15 cellular contexts compared by ENCODE assay signal in the genomic region with DNA sequence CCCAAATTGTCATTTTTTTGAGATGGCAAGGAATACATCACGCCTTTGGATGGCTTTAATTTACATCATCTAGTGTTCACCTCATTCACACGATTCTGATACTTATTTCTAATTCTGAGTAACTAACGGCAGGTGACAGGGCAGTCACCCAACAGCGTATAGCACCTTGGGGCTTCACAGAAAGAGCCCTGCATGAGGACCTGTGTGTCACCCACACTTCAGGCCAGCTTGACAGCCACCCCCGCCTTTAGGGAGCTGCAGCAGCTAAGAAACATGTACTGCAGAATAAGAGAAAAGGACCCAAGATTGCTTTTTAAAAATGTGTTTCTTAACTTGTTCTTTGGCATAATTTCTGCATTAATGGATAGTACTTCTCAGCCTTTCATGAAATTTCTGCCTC.
DNase-seq lines count a peak whose midpoint lies in the region; ATAC-seq and TF ChIP-seq lines count a peak whose summit lies in the region.
"Had no signal": no experiment of that assay in that cellular context is flagged by ENCODE, and none has a peak within 500 bp of the region (broad histone marks: within the 10 kb centered on the region; RNA-seq: fewer than 3 reads in every experiment).

No MANE protein-coding gene starts in this region.

- peak overlapping the region; percentile 83 for H3K27ac ChIP-seq in HL-60 (replicated peaks)
- no peak overlapping the region for H3K27ac ChIP-seq in right cardiac atrium (ENCODE audit: low read length)
- H3K27ac ChIP-seq: A549, GM23248, PC-9 had no signal

- DNase-seq in T-helper 2 cell treated with Interferon-gamma antibody and Interleukin-4, amounts not matched to agents 5 μg/mL and 100 μg/mL, for 36 hours (ENCODE audit: low spot score) = no peak
- DNase-seq in T-helper 2 cell = no peak
- no peak for DNase-seq in HL-60 (ENCODE audit: low read depth in 1 of 2, low spot score in 1 of 2)
- DNase-seq in natural killer cell treated with Interleukin-12 subunit alpha and Interleukin-12 subunit beta and Interleukin-15 and Interleukin-18, amount 100 ng/mL, for 72 hours (ENCODE audit: low spot score) = no peak
- no peak for DNase-seq in D341Med (ENCODE audit: low spot score)
- DNase-seq in right cardiac atrium = no peak
- DNase-seq: GM23248, NCI-H1105, NCI-H446 treated with DMSO at 0.1 percent for 48 hours, PC-9 had no signal

- peaks cover 24% of the 10 kb centered on the region for H3K36me3 Mint-ChIP-seq in T-helper 2 cell treated with Interferon-gamma antibody and Interleukin-4, amounts not matched to agents 5 μg/mL and 100 μg/mL, for 36 hours (ENCODE audit: low read depth)
- peaks cover 18% of the 10 kb centered on the region for H3K36me3 Mint-ChIP-seq in activated naive CD8-positive, alpha-beta T cell
- H3K36me3 Mint-ChIP-seq in natural killer cell treated with Interleukin-12 subunit alpha and Interleukin-12 subunit beta and Interleukin-15 and Interleukin-18, amount 100 ng/mL, for 72 hours = peaks cover 18% of the 10 kb centered on the region

- peak overlapping the region; percentile 30 for H3K4me3 Mint-ChIP-seq in T-helper 2 cell treated with Interferon-gamma antibody and Interleukin-4, amounts not matched to agents 5 μg/mL and 100 μg/mL, for 36 hours
- H3K4me3 Mint-ChIP-seq in activated naive CD8-positive, alpha-beta T cell = peak overlapping the region; percentile 93
- H3K4me3 Mint-ChIP-seq in natural killer cell treated with Interleukin-12 subunit alpha and Interleukin-12 subunit beta and Interleukin-15 and Interleukin-18, amount 100 ng/mL, for 72 hours = peak overlapping the region; percentile 91

- TF ChIP-seq CTCF in HL-60 (IDR thresholded peaks at IDR 0.05; ENCODE audit: insufficient read depth, low read length) = no peak

- no peak overlapping the region for H3K4me3 ChIP-seq in HL-60 (replicated peaks; ENCODE audit: insufficient read depth, low read length)
- H3K4me3 ChIP-seq in right cardiac atrium (ENCODE audit: low read length) = no peak overlapping the region
- H3K4me3 ChIP-seq: A549, GM23248, PC-9 had no signal

- ATAC-seq in natural killer cell treated with Interleukin-12 subunit alpha and Interleukin-12 subunit beta and Interleukin-15 and Interleukin-18, amount 100 ng/mL, for 72 hours = no peak
- ATAC-seq in HG03108 (IDR thresholded peaks at IDR 0.05; ENCODE audit: unreplicated experiment) (no peak), right cardiac atrium (no peak)
- ATAC-seq: A549, esophagus mucosa had no signal

- H3K27ac Mint-ChIP-seq in T-helper 2 cell treated with Interferon-gamma antibody and Interleukin-4, amounts not matched to agents 5 μg/mL and 100 μg/mL, for 36 hours = peak overlapping the region; percentile 38
- peak overlapping the region; percentile 97 for H3K27ac Mint-ChIP-seq in activated naive CD8-positive, alpha-beta T cell
- H3K27ac Mint-ChIP-seq in natural killer cell treated with Interleukin-12 subunit alpha and Interleukin-12 subunit beta and Interleukin-15 and Interleukin-18, amount 100 ng/mL, for 72 hours = peak overlapping the region; percentile 92 to 93

- H3K27me3 ChIP-seq in HL-60 (ENCODE audit: insufficient read depth, poor library complexity, severe bottlenecking) (no peaks in the 10 kb centered on the region), right cardiac atrium (ENCODE audit: control insufficient read depth, insufficient read depth) (no peaks in the 10 kb centered on the region)

- H3K27me3 Mint-ChIP-seq in T-helper 2 cell treated with Interferon-gamma antibody and Interleukin-4, amounts not matched to agents 5 μg/mL and 100 μg/mL, for 36 hours (ENCODE audit: low read depth) = no peaks in the 10 kb centered on the region
- no peaks in the 10 kb centered on the region for H3K27me3 Mint-ChIP-seq in activated naive CD8-positive, alpha-beta T cell
- no peaks in the 10 kb centered on the region for H3K27me3 Mint-ChIP-seq in natural killer cell treated with Interleukin-12 subunit alpha and Interleukin-12 subunit beta and Interleukin-15 and Interleukin-18, amount 100 ng/mL, for 72 hours
- H3K27me3 Mint-ChIP-seq: IgD-negative memory B cell had no signal

- H3K9me3 Mint-ChIP-seq in T-helper 2 cell treated with Interferon-gamma antibody and Interleukin-4, amounts not matched to agents 5 μg/mL and 100 μg/mL, for 36 hours = peaks cover 18% of the 10 kb centered on the region
- H3K9me3 Mint-ChIP-seq in activated naive CD8-positive, alpha-beta T cell (ENCODE audit: low read depth) = peaks cover 11% of the 10 kb centered on the region
- peaks cover 5% of the 10 kb centered on the region for H3K9me3 Mint-ChIP-seq in natural killer cell treated with Interleukin-12 subunit alpha and Interleukin-12 subunit beta and Interleukin-15 and Interleukin-18, amount 100 ng/mL, for 72 hours

- intact Hi-C loops in right cardiac atrium (cut with DNase I) = loop anchor here in 1 of 4 donors (10.0 kb wide), 1 partner anchor 249 kb away; a partner anchor contains a TSS

- no peaks in the 10 kb centered on the region for H3K9me3 ChIP-seq in right cardiac atrium (ENCODE audit: control insufficient read depth, low read length)
- H3K9me3 ChIP-seq: A549 had no signal

- H3K4me1 Mint-ChIP-seq in T-helper 2 cell treated with Interferon-gamma antibody and Interleukin-4, amounts not matched to agents 5 μg/mL and 100 μg/mL, for 36 hours (ENCODE audit: low read depth) = peaks cover 43% of the 10 kb centered on the region
- H3K4me1 Mint-ChIP-seq in activated naive CD8-positive, alpha-beta T cell (ENCODE audit: low read depth) = peaks cover 61% of the 10 kb centered on the region
- H3K4me1 Mint-ChIP-seq in natural killer cell treated with Interleukin-12 subunit alpha and Interleukin-12 subunit beta and Interleukin-15 and Interleukin-18, amount 100 ng/mL, for 72 hours (ENCODE audit: low read depth in 2 of 2) = peaks cover 40 to 41% of the 10 kb centered on the region in 2 donors

- WGBS in right cardiac atrium = 78% methylated on average over 5 of the region's 5 CpGs

- no peaks in the 10 kb centered on the region for H3K4me1 ChIP-seq in right cardiac atrium (ENCODE audit: control insufficient read depth, insufficient read depth, low read length)
- H3K4me1 ChIP-seq: A549 had no signal

Comparison
In these comparisons a context has a peak if more than half of its experiments do, and no peak if none do; other contexts are left out.
1. H3K27ac Mint-ChIP-seq: peak in every context shown above with its lines; median percentile 97 in activated naive CD8-positive, alpha-beta T cell; 92 in natural killer cell treated with Interleukin-12 subunit alpha and Interleukin-12 subunit beta and Interleukin-15 and Interleukin-18, amount 100 ng/mL, for 72 hours; 38 in T-helper 2 cell treated with Interferon-gamma antibody and Interleukin-4, amounts not matched to agents 5 μg/mL and 100 μg/mL, for 36 hours.
2. H3K4me3 Mint-ChIP-seq: peak in every context shown above with its lines; median percentile 93 in activated naive CD8-positive, alpha-beta T cell; 91 in natural killer cell treated with Interleukin-12 subunit alpha and Interleukin-12 subunit beta and Interleukin-15 and Interleukin-18, amount 100 ng/mL, for 72 hours; 30 in T-helper 2 cell treated with Interferon-gamma antibody and Interleukin-4, amounts not matched to agents 5 μg/mL and 100 μg/mL, for 36 hours.